9 cellular contexts compared by ENCODE assay signal in the genomic region with DNA sequence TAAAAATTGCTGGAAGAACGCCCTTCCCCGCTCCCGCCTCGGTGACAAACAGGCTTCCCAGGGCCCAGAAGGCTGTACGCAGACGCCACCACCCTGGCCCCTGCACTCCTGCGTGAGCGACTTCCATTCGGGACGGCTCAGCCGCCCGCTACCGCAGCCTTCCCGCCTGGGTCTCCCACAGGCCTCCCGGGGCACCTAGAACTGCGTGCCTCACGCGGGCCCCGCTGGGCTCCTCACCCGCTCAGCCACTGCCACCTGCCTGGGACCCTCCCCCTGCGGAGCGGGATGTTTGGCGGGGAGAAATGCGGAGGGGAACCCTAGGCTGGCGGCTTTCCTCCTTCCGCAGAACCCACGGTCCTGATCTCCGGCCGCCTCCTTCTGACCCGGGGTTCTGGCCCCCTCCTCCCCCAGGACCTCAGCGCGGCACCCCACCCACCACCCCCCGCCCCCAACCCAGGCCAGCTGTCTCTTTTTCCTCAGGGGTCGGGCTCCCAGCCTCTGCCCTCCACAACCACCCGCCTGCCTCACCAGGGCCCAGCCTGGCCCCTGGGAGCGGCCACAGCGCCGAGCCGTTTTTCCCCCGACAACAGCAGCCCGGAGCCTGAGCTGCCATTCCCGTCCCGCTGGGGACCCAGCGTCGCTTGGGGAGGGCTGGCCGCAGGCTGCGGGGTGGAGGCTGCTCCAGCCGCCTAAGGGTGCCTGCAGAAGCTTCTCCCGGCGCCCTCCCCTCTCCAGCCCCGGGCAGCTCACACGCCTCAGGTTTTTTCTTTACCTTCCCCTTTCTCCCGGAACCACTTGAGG. TPM values are rescaled to one million over a fixed set of nuclear protein-coding genes. Genes with fewer than 3 reads are reported as not detected.
DNase-seq lines count a peak whose midpoint lies in the region; ATAC-seq and TF ChIP-seq lines count a peak whose summit lies in the region.
"Had no signal": no experiment of that assay in that cellular context is flagged by ENCODE, and none has a peak within 500 bp of the region (broad histone marks: within the 10 kb centered on the region; RNA-seq: fewer than 3 reads in every experiment).

No MANE protein-coding gene starts in this region.

- H3K9me3 ChIP-seq in esophagus squamous epithelium (no peaks in the 10 kb centered on the region), mucosa of rectum (ENCODE audit: control insufficient read depth in 2 of 2, low read length in 2 of 2) (no peaks in the 10 kb centered on the region), upper lobe of left lung (no peaks in the 10 kb centered on the region)

- peak overlapping the region; percentile 69 for H3K4me3 Mint-ChIP-seq in activated T-cell treated with anti-CD3 and anti-CD28 coated beads, Interleukin-2, amount 50 U/mL, for 4 hours
- H3K4me3 Mint-ChIP-seq: brain had no signal

- peak overlapping the region; percentile 41 to 74 for H3K9ac ChIP-seq in mucosa of rectum (ENCODE audit: low read depth in 1 of 2, low read length in 2 of 2)

- H3K27me3 ChIP-seq in esophagus squamous epithelium, result no peaks in the 10 kb centered on the region
- no peaks in the 10 kb centered on the region for H3K27me3 ChIP-seq in mucosa of rectum (ENCODE audit: control insufficient read depth in 2 of 2, insufficient read depth in 2 of 2, low read length in 2 of 2)
- H3K27me3 ChIP-seq in upper lobe of left lung, result no peaks in the 10 kb centered on the region

- DNase-seq in AG10803 (ENCODE audit: low read depth), result peak; percentile 35
- peak; percentile 43 for DNase-seq in HT-29 (ENCODE audit: low spot score)
- peak; percentile 12 for DNase-seq in activated T-cell treated with anti-CD3 and anti-CD28 coated beads, Interleukin-2, amount 50 U/mL, for 4 hours
- no peak for DNase-seq in esophagus squamous epithelium (lab: John Stamatoyannopoulos, UW)
- peak; percentile 48 to 88 for DNase-seq in upper lobe of left lung
- DNase-seq in mucosa of gallbladder (ENCODE audit: low spot score), result no peak

- H3K4me1 ChIP-seq in esophagus squamous epithelium, result peaks cover 0 to 29% (median 13%) of the 10 kb centered on the region in 3 donors
- H3K4me1 ChIP-seq in mucosa of rectum (ENCODE audit: control insufficient read depth in 2 of 2, insufficient read depth in 2 of 2, low read length in 2 of 2), result no peaks in the 10 kb centered on the region
- H3K4me1 ChIP-seq in upper lobe of left lung, result peaks cover 8 to 19% (median 10%) of the 10 kb centered on the region in 4 donors

- TF ChIP-seq CTCF in AG10803 (conservative IDR thresholded peaks at IDR 0.05; ENCODE audit: low read length), result no peak
- no peak for TF ChIP-seq CTCF in esophagus squamous epithelium (IDR thresholded peaks at IDR 0.05)
- TF ChIP-seq CTCF in upper lobe of left lung (IDR thresholded peaks at IDR 0.05), result no peak

- TF ChIP-seq POLR2A in esophagus squamous epithelium (IDR thresholded peaks at IDR 0.05) (no peak), upper lobe of left lung (IDR thresholded peaks at IDR 0.05) (peak in 1 of 4 donors; percentile 36)

- H3K36me3 ChIP-seq in esophagus squamous epithelium, result no peaks in the 10 kb centered on the region
- no peaks in the 10 kb centered on the region for H3K36me3 ChIP-seq in mucosa of rectum (ENCODE audit: control insufficient read depth in 2 of 2, insufficient read depth in 2 of 2, low read length in 2 of 2)
- no peaks in the 10 kb centered on the region for H3K36me3 ChIP-seq in upper lobe of left lung

- H3K27ac ChIP-seq in esophagus squamous epithelium, result peak overlapping the region; percentile 59 to 84 (median 76)
- peak overlapping the region; percentile 37 to 43 for H3K27ac ChIP-seq in mucosa of rectum (ENCODE audit: low read depth in 2 of 2, low read length in 2 of 2)
- H3K27ac ChIP-seq in upper lobe of left lung, result peak overlapping the region; percentile 21 to 85 (median 80)

- TF ChIP-seq EP300 in upper lobe of left lung (IDR thresholded peaks at IDR 0.05), result no peak

- no peaks in the 10 kb centered on the region for H3K4me1 Mint-ChIP-seq in activated T-cell treated with anti-CD3 and anti-CD28 coated beads, Interleukin-2, amount 50 U/mL, for 4 hours (ENCODE audit: low read depth)

- 6 to 8% methylated on average over 5 to 23 of the region's 53 CpGs for WGBS in esophagus squamous epithelium, 2 donors
- WGBS in upper lobe of left lung, 2 donors, result 7 to 22% methylated on average over 7 to 27 of the region's 53 CpGs

- no peaks in the 10 kb centered on the region for H3K9me3 Mint-ChIP-seq in activated T-cell treated with anti-CD3 and anti-CD28 coated beads, Interleukin-2, amount 50 U/mL, for 4 hours

- no peaks in the 10 kb centered on the region for H3K27me3 Mint-ChIP-seq in activated T-cell treated with anti-CD3 and anti-CD28 coated beads, Interleukin-2, amount 50 U/mL, for 4 hours (ENCODE audit: low read depth)
- H3K27me3 Mint-ChIP-seq: brain had no signal

- intact Hi-C loops in esophagus squamous epithelium (cut with DNase I), result no loop called here

- no peaks in the 10 kb centered on the region for H3K36me3 Mint-ChIP-seq in activated T-cell treated with anti-CD3 and anti-CD28 coated beads, Interleukin-2, amount 50 U/mL, for 4 hours (ENCODE audit: insufficient read depth)
- H3K36me3 Mint-ChIP-seq: brain had no signal

- H3K4me3 ChIP-seq in AG10803 (ENCODE audit: low read length) (peak overlapping the region; percentile 61), esophagus squamous epithelium (peak overlapping the region; percentile 41 to 77 (median 65)), mucosa of rectum (ENCODE audit: low read length in 2 of 2) (peak overlapping the region; percentile 74 to 78), upper lobe of left lung (peak overlapping the region; percentile 36 to 62 (median 50))

- ATAC-seq in activated T-cell treated with anti-CD3 and anti-CD28 coated beads, Interleukin-2, amount 50 U/mL, for 4 hours, result peak; percentile 75 to 80
- ATAC-seq in upper lobe of left lung (ENCODE audit: low FRiP score in 2 of 2), result peak; percentile 78 to 86
- no peak for ATAC-seq in GM19395 (IDR thresholded peaks at IDR 0.05; ENCODE audit: unreplicated experiment)

RNA-seq across cellular contexts. Expression of gene RAB7A, which starts 27.6 kb away (rescaled TPM):
- total RNA-seq in HT-29 (2014; rRNA removed; shearing (Covaris generic)), result 69.0 and 79.3 TPM in 2 replicates
- 100 to 1,000 TPM; 358 to 449 (median 407) TPM for total RNA-seq in activated T-cell treated with anti-CD3 and anti-CD28 coated beads, Interleukin-2, amount 50 U/mL, for 4 hours
- 100 to 1,000 TPM in 1 of 4 donors, 10 to 100 TPM in 3; 70.7 to 109 (median 92.3) TPM for total RNA-seq in esophagus squamous epithelium
- 100 to 1,000 TPM in 5 of 6 donors, 10 to 100 TPM in 1; 72.3 to 287 (median 139) TPM for total RNA-seq in upper lobe of left lung
- 194 TPM for total RNA-seq in mucosa of gallbladder

RNA-seq across cellular contexts. Expression of gene RPN1, which starts 47.8 kb away (rescaled TPM):
- total RNA-seq in HT-29 (2014; rRNA removed; shearing (Covaris generic)), result 622 and 639 TPM in 2 replicates
- 100 to 1,000 TPM; 189 to 209 (median 195) TPM for total RNA-seq in activated T-cell treated with anti-CD3 and anti-CD28 coated beads, Interleukin-2, amount 50 U/mL, for 4 hours
- total RNA-seq in esophagus squamous epithelium, result 100 to 1,000 TPM; 126 to 228 (median 182) TPM
- 100 to 1,000 TPM in 5 of 6 donors, 10 to 100 TPM in 1; 81.7 to 321 (median 218) TPM for total RNA-seq in upper lobe of left lung
- 226 TPM for total RNA-seq in mucosa of gallbladder

Comparison
In these comparisons a context has a peak if more than half of its experiments do, and no peak if none do; other contexts are left out.
1. DNase-seq: peak in AG10803 (single experiment), HT-29 (single experiment), activated T-cell treated with anti-CD3 and anti-CD28 coated beads, Interleukin-2, amount 50 U/mL, for 4 hours (single experiment) and upper lobe of left lung (2 of 2); none in esophagus squamous epithelium (single experiment) and mucosa of gallbladder (single experiment).
2. Peak in every context shown above with its lines, with median percentiles within 50 percentile points of each other: H3K4me3 ChIP-seq and H3K27ac ChIP-seq.